In genomic region chr11:13440100-13440855, GRCh38 we compare ENCODE assay signal across 9 cellular contexts. TPM values are rescaled to one million over a fixed set of nuclear protein-coding genes. Genes with fewer than 3 reads are reported as not detected.
DNase-seq lines count a peak whose midpoint lies in the region; ATAC-seq and TF ChIP-seq lines count a peak whose summit lies in the region.
"Had no signal": no experiment of that assay in that cellular context is flagged by ENCODE, and none has a peak within 500 bp of the region (broad histone marks: within the 10 kb centered on the region; RNA-seq: fewer than 3 reads in every experiment).

No MANE protein-coding gene starts in this region.

- no peak overlapping the region for H2AFZ ChIP-seq in hepatocyte

- 48% methylated on average over 8 of the region's 8 CpGs for WGBS in hepatocyte (ENCODE audit: low lambda C conversion rate, missing lambda C conversion rate)

- no peak overlapping the region for H3K27ac ChIP-seq in hepatocyte

- H3K9me2 ChIP-seq in hepatocyte (replicated peaks; ENCODE audit: insufficient read depth), result no peaks in the 10 kb centered on the region

- no peaks in the 10 kb centered on the region for H4K20me1 ChIP-seq in hepatocyte (ENCODE audit: insufficient read depth, poor library complexity, severe bottlenecking)

- no peaks in the 10 kb centered on the region for H3K27me3 ChIP-seq in hepatocyte

- H3K4me2 ChIP-seq in hepatocyte, result peak overlapping the region; percentile 29

- no peaks in the 10 kb centered on the region for H3K36me3 ChIP-seq in hepatocyte (replicated peaks; ENCODE audit: insufficient read depth, low read depth)

- no peak overlapping the region for H3K4me3 ChIP-seq in hepatocyte

- peaks cover 19% of the 10 kb centered on the region for H3K79me2 ChIP-seq in hepatocyte

- peak; percentile 80 for DNase-seq in AG08396 (ENCODE audit: low spot score)
- DNase-seq in HT-29 (ENCODE audit: low spot score), result peak; percentile 74
- DNase-seq in astrocyte of the hippocampus (ENCODE audit: low read depth, low spot score), result peak; percentile 93
- DNase-seq in hepatocyte (ENCODE audit: low spot score), result peak; percentile 34
- peak; percentile 69 for DNase-seq in smooth muscle cell of the brain vasculature (ENCODE audit: low read depth, low spot score)
- DNase-seq: activated naive CD8-positive, alpha-beta T cell treated with anti-CD3 and anti-CD28 coated beads, Interleukin-2, amount 10 ng/mL, durations not matched to agents 7 days and 5 days had no signal

- no peak for TF ChIP-seq CTCF in hepatocyte (IDR thresholded peaks at IDR 0.05; ENCODE audit: poor library complexity)

- H3K9me3 ChIP-seq in hepatocyte (ENCODE audit: low read depth), result no peaks in the 10 kb centered on the region

- ATAC-seq in HG03045 (IDR thresholded peaks at IDR 0.05; ENCODE audit: unreplicated experiment) (no peak), GM19328 (IDR thresholded peaks at IDR 0.05; ENCODE audit: unreplicated experiment) (no peak), GM19397 (IDR thresholded peaks at IDR 0.05; ENCODE audit: unreplicated experiment) (no peak)

- H3K4me1 ChIP-seq in hepatocyte (ENCODE audit: insufficient read depth), result no peaks in the 10 kb centered on the region

RNA-seq across cellular contexts. Expression of gene BTBD10, which starts 22.7 kb away (rescaled TPM):
- total RNA-seq in HT-29 (2014; rRNA removed; shearing (Covaris generic)), result 26.0 and 29.8 TPM in 2 replicates
- 32.1 and 44.1 TPM in 2 replicates for total RNA-seq in hepatocyte
- 20.8 and 21.3 TPM in 2 replicates for polyA plus RNA-seq in hepatocyte

RNA-seq across cellular contexts. Expression of gene PTH, which starts 55.5 kb away (rescaled TPM):
- total RNA-seq in HT-29 (2014; rRNA removed; shearing (Covaris generic)), result not detected in 2 replicates
- 1.4 TPM in 1 of 2 replicates, not detected in the other for total RNA-seq in hepatocyte
- not detected in 2 replicates for polyA plus RNA-seq in hepatocyte
- total RNA-seq: activated naive CD8-positive, alpha-beta T cell treated with anti-CD3 and anti-CD28 coated beads, Interleukin-2, amount 10 ng/mL, durations not matched to agents 7 days and 5 days had no signal

Comparison
In these comparisons a context has a peak if more than half of its experiments do, and no peak if none do; other contexts are left out.
1. DNase-seq: peak in every context shown above with its lines; median percentile 93 in astrocyte of the hippocampus; 80 in AG08396; 74 in HT-29; 69 in smooth muscle cell of the brain vasculature; 34 in hepatocyte.